Comparison of ENCODE assay signal across 1 cellular context in genomic region chr16:84709609-84710008, GRCh38.
TF ChIP-seq lines count a peak whose summit lies in the region.

No MANE protein-coding gene starts in this region.

TF ChIP-seq in IMR-90, 13 proteins besides CTCF, POLR2A, EP300 and RAD21 (continued from another document):
- no peak for TF ChIP-seq RCOR1 (IDR thresholded peaks at IDR 0.05; ENCODE audit: insufficient replicate concordance, low read length)
- no peak for TF ChIP-seq MXI1 (IDR thresholded peaks at IDR 0.05; ENCODE audit: borderline replicate concordance, low read depth, low read length)
- TF ChIP-seq RFX5 (IDR thresholded peaks at IDR 0.05; ENCODE audit: low read depth, low read length), result no peak
- TF ChIP-seq FOS (IDR thresholded peaks at IDR 0.05; ENCODE audit: low read depth, low read length), result no peak
- no peak for TF ChIP-seq CEBPB (IDR thresholded peaks at IDR 0.05; ENCODE audit: low read depth, low read length)
- no peak for TF ChIP-seq SMC3 (IDR thresholded peaks at IDR 0.05; ENCODE audit: low read depth, low read length)
